11 cellular contexts compared by ENCODE assay signal in the genomic region with DNA sequence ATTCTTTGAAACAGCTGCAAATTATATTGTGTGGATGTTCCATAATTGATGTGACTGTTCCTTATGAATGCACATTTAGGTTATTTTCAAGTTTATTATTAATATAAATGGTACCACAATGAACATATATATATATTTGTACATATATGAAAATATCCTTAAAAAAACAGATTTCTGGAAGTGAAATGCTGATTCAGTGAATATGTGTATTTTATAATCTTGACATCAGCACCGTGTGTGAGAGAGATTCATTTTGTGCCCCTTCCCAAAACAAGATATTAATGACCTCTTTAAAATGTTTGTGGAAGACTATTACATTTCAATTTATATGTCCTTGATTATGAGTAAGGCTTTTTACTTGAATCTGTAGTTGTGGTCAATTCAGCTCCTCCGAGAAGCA.
"Had no signal": no experiment of that assay in that cellular context is flagged by ENCODE, and none has a peak within 500 bp of the region (broad histone marks: within the 10 kb centered on the region; RNA-seq: fewer than 3 reads in every experiment).

No MANE protein-coding gene starts in this region.

- H3K9me3 ChIP-seq: HAP-1 had no signal

- H3K4me2 ChIP-seq: GM23338 had no signal

- H3K27ac ChIP-seq: GM23248 had no signal

- H3K4me1 Mint-ChIP-seq: GM23338 had no signal

- FAIRE-seq: H1, H54 had no signal

- H3K27ac Mint-ChIP-seq: GM23338, H9, HFFc6 had no signal

- H3K4me3 Mint-ChIP-seq: GM23338, H9, HFFc6 had no signal

- H2AFZ ChIP-seq: GM23248, GM23338 had no signal

- H3K4me3 ChIP-seq: GM23248, GM23338, HAP-1 had no signal

- DNase-seq: GM23248, GOT3, H7, H9, HCEC 1CT, HFFc6 had no signal

- H3K9me3 Mint-ChIP-seq: GM23338, H9, HFFc6 had no signal

- H3K4me1 ChIP-seq: HAP-1 had no signal

- ATAC-seq: GM23338, HCT116 had no signal

- H3K9ac ChIP-seq: GM23248 had no signal

- H3K36me3 ChIP-seq: HAP-1 had no signal
